ENCODE assay signal across 14 cellular contexts in the genomic region with DNA sequence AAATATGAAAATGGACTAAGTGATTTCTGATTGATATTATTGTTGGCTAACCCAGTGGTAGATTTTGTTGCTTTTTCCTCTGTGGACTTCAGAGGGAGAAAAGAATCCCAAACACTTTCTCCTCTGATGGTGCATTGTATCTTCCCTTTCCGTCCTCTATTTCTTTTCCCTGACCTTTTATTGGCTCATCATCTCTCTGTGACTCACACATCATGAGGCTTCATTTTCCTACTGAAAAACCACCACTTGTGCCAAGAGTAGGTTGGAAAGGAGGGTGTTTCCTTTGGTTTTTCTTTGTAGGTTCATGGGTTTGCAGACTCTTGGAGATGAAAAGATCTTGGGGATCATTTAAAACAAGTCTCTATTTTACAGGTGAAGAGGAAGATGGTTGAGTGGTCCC.
A peak's percentile ranks its signal among the peaks of the same experiment; 100 is the strongest.
DNase-seq lines count a peak whose midpoint lies in the region; ATAC-seq and TF ChIP-seq lines count a peak whose summit lies in the region.
"Had no signal": no experiment of that assay in that cellular context is flagged by ENCODE, and none has a peak within 500 bp of the region (broad histone marks: within the 10 kb centered on the region; RNA-seq: fewer than 3 reads in every experiment).

No MANE protein-coding gene starts in this region.

- WGBS in GM23248 (ENCODE audit: low coverage in 1 of 2, low lambda C conversion rate in 2 of 2, missing lambda C conversion rate in 2 of 2), 2 experiments: 0 to 3% methylated on average over 1 of the region's 1 CpG
- WGBS in hepatocyte (ENCODE audit: low lambda C conversion rate, missing lambda C conversion rate): 33% methylated on average over 1 of the region's 1 CpG

- no peak overlapping the region for H2AFZ ChIP-seq in GM23248
- H2AFZ ChIP-seq in hepatocyte: no peak overlapping the region

- no peak overlapping the region for H3K9ac ChIP-seq in GM23248
- H3K9ac ChIP-seq in skeletal muscle tissue (ENCODE audit: low read depth in 1 of 3, low read length in 3 of 3): no peak overlapping the region

- H3K27me3 ChIP-seq in GM23248 (replicated peaks; ENCODE audit: insufficient read depth) (no peaks in the 10 kb centered on the region), skeletal muscle tissue (ENCODE audit: control insufficient read depth in 3 of 3, insufficient read depth in 3 of 3, low read length in 3 of 3) (no peaks in the 10 kb centered on the region), hepatocyte (no peaks in the 10 kb centered on the region)
- H3K27me3 ChIP-seq in naive thymus-derived CD4-positive, alpha-beta T cell (ENCODE audit: control insufficient read depth in 2 of 2, insufficient read depth in 2 of 2, low read length in 2 of 2): no peaks in the 10 kb centered on the region

- CTCF ChIA-PET in naive thymus-derived CD4-positive, alpha-beta T cell (lab: Charles Lee): no interaction called here
- CTCF ChIA-PET in T-cell (lab: Charles Lee): no interaction called here

- no peak overlapping the region for H3K4me3 Mint-ChIP-seq in naive thymus-derived CD4-positive, alpha-beta T cell
- H3K4me3 Mint-ChIP-seq in T-cell: no peak overlapping the region
- H3K4me3 Mint-ChIP-seq: activated T-cell treated with anti-CD3 and anti-CD28 coated beads, Interleukin-2, amount 50 U/mL, for 72 hours; brain; memory B cell had no signal

- H3K4me3 ChIP-seq in GM23248 (no peak overlapping the region), astrocyte of the cerebellum (ENCODE audit: low read depth, low read length) (no peak overlapping the region), fibroblast of villous mesenchyme (ENCODE audit: low read depth, low read length) (no peak overlapping the region), skeletal muscle tissue (ENCODE audit: low read length in 3 of 3) (no peak overlapping the region), hepatocyte (no peak overlapping the region)
- H3K4me3 ChIP-seq in naive thymus-derived CD4-positive, alpha-beta T cell (ENCODE audit: low read length): no peak overlapping the region
- H3K4me3 ChIP-seq: SK-N-MC had no signal

- peaks cover 0 to 11% (median 3%) of the 10 kb centered on the region in 11 donors for H3K9me3 Mint-ChIP-seq in naive thymus-derived CD4-positive, alpha-beta T cell
- peaks cover 0 to 10% (median 2%) of the 10 kb centered on the region in 3 donors for H3K9me3 Mint-ChIP-seq in T-cell
- H3K9me3 Mint-ChIP-seq: brain had no signal

- POLR2A ChIA-PET in naive thymus-derived CD4-positive, alpha-beta T cell (lab: Charles Lee): no interaction called here
- POLR2A ChIA-PET in T-cell (lab: Charles Lee): no interaction called here

- in situ Hi-C loops in GM23248 (cut with MboI) (loop anchor here (10.0 kb wide), 1 partner anchor 59 kb away; no protein-coding TSS in a partner anchor), astrocyte of the cerebellum (cut with HindIII; ENCODE audit: low sequenced_read_pairs) (no loop called here)

- no peak overlapping the region for H3K27ac Mint-ChIP-seq in naive thymus-derived CD4-positive, alpha-beta T cell
- H3K27ac Mint-ChIP-seq in T-cell: no peak overlapping the region
- H3K27ac Mint-ChIP-seq: activated T-cell treated with anti-CD3 and anti-CD28 coated beads, Interleukin-2, amount 50 U/mL, for 72 hours; memory B cell had no signal

- peaks cover 15% of the 10 kb centered on the region for H3K4me1 ChIP-seq in GM23248 (ENCODE audit: insufficient read depth)
- peaks cover 27 to 54% (median 28%) of the 10 kb centered on the region in 3 donors for H3K4me1 ChIP-seq in skeletal muscle tissue (ENCODE audit: control insufficient read depth in 3 of 3, insufficient read depth in 3 of 3, low read length in 3 of 3)
- no peaks in the 10 kb centered on the region for H3K4me1 ChIP-seq in hepatocyte (ENCODE audit: insufficient read depth)
- H3K4me1 ChIP-seq in naive thymus-derived CD4-positive, alpha-beta T cell (ENCODE audit: control insufficient read depth in 2 of 2, insufficient read depth in 2 of 2, low read length in 2 of 2): no peaks in the 10 kb centered on the region

- no peaks in the 10 kb centered on the region for H3K4me1 Mint-ChIP-seq in naive thymus-derived CD4-positive, alpha-beta T cell
- no peaks in the 10 kb centered on the region for H3K4me1 Mint-ChIP-seq in T-cell
- H3K4me1 Mint-ChIP-seq: memory B cell had no signal

- peaks cover 0 to 4% (median 3%) of the 10 kb centered on the region in 5 donors for H3K27me3 Mint-ChIP-seq in naive thymus-derived CD4-positive, alpha-beta T cell
- H3K27me3 Mint-ChIP-seq in T-cell: no peaks in the 10 kb centered on the region
- H3K27me3 Mint-ChIP-seq: brain, memory B cell had no signal

- H3K36me3 ChIP-seq in GM23248 (ENCODE audit: low read depth) (no peaks in the 10 kb centered on the region), skeletal muscle tissue (ENCODE audit: control insufficient read depth in 3 of 3, insufficient read depth in 3 of 3, low read length in 3 of 3) (no peaks in the 10 kb centered on the region), hepatocyte (replicated peaks; ENCODE audit: insufficient read depth, low read depth) (no peaks in the 10 kb centered on the region)
- H3K36me3 ChIP-seq in naive thymus-derived CD4-positive, alpha-beta T cell (ENCODE audit: control insufficient read depth in 2 of 3, insufficient read depth in 3 of 3, low read length in 3 of 3): no peaks in the 10 kb centered on the region

- H3K9me3 ChIP-seq in GM23248 (ENCODE audit: low read depth) (no peaks in the 10 kb centered on the region), skeletal muscle tissue (ENCODE audit: control insufficient read depth in 3 of 3, low read length in 3 of 3) (no peaks in the 10 kb centered on the region), hepatocyte (ENCODE audit: low read depth) (no peaks in the 10 kb centered on the region)
- no peaks in the 10 kb centered on the region for H3K9me3 ChIP-seq in naive thymus-derived CD4-positive, alpha-beta T cell (ENCODE audit: control insufficient read depth in 2 of 3, low read length in 3 of 3)

- H3K9me2 ChIP-seq in GM23248 (ENCODE audit: insufficient read depth) (no peaks in the 10 kb centered on the region), hepatocyte (replicated peaks; ENCODE audit: insufficient read depth) (no peaks in the 10 kb centered on the region)

- H3K36me3 Mint-ChIP-seq in naive thymus-derived CD4-positive, alpha-beta T cell: no peaks in the 10 kb centered on the region
- H3K36me3 Mint-ChIP-seq in T-cell: no peaks in the 10 kb centered on the region
- H3K36me3 Mint-ChIP-seq: brain, memory B cell had no signal

- H3K4me2 ChIP-seq in GM23248 (ENCODE audit: unreplicated experiment) (no peak overlapping the region), hepatocyte (no peak overlapping the region)

- H4K20me1 ChIP-seq in GM23248 (ENCODE audit: insufficient read depth) (no peaks in the 10 kb centered on the region), hepatocyte (ENCODE audit: insufficient read depth, poor library complexity, severe bottlenecking) (no peaks in the 10 kb centered on the region)

- peak; percentile 69 for DNase-seq in GM23248
- peak; percentile 23 for DNase-seq in astrocyte of the cerebellum (ENCODE audit: low read depth)
- DNase-seq in fibroblast of villous mesenchyme (ENCODE audit: low read depth): peak; percentile 53
- no peak for DNase-seq in hepatocyte (ENCODE audit: low spot score)
- DNase-seq in NCI-H2107 (lab: John Stamatoyannopoulos, UW): no peak
- DNase-seq in naive thymus-derived CD4-positive, alpha-beta T cell: no peak
- DNase-seq in T-cell: no peak
- DNase-seq: activated CD4-positive, alpha-beta T cell treated with anti-CD3 and anti-CD28 coated beads for 1 hour; activated T-cell treated with anti-CD3 and anti-CD28 coated beads, Interleukin-2, amount 50 U/mL, for 72 hours; head of caudate nucleus had no signal

- H3K79me2 ChIP-seq in GM23248 (ENCODE audit: insufficient read depth) (no peaks in the 10 kb centered on the region), hepatocyte (no peaks in the 10 kb centered on the region)

- ATAC-seq in naive thymus-derived CD4-positive, alpha-beta T cell: no peak
- no peak for ATAC-seq in T-cell (replicated peaks in 1 of 4)
- ATAC-seq: activated T-cell treated with anti-CD3 and anti-CD28 coated beads, Interleukin-2, amount 50 U/mL, for 72 hours had no signal

- no peaks in the 10 kb centered on the region for H3F3A ChIP-seq in GM23248 (ENCODE audit: insufficient read depth)

- intact Hi-C loops in naive thymus-derived CD4-positive, alpha-beta T cell (cut with micrococcal nuclease): no loop called here

- TF ChIP-seq CTCF in astrocyte of the cerebellum (IDR thresholded peaks at IDR 0.05; ENCODE audit: low read depth, low read length, missing control alignments) (no peak), fibroblast of villous mesenchyme (IDR thresholded peaks at IDR 0.05; ENCODE audit: insufficient read depth, low read depth, low read length) (no peak), hepatocyte (IDR thresholded peaks at IDR 0.05; ENCODE audit: poor library complexity) (no peak)

- H3K27ac ChIP-seq in GM23248: no peak overlapping the region
- H3K27ac ChIP-seq in skeletal muscle tissue (ENCODE audit: low read depth, low read length): peak overlapping the region; percentile 95
- no peak overlapping the region for H3K27ac ChIP-seq in hepatocyte
- H3K27ac ChIP-seq in naive thymus-derived CD4-positive, alpha-beta T cell (ENCODE audit: low read depth, low read length): no peak overlapping the region
- H3K27ac ChIP-seq: SK-N-MC had no signal

Comparison
In these comparisons a context has a peak if more than half of its experiments do, and no peak if none do; other contexts are left out.
1. DNase-seq: peak in GM23248 (single experiment), astrocyte of the cerebellum (single experiment) and fibroblast of villous mesenchyme (single experiment); none in hepatocyte (single experiment), NCI-H2107 (single experiment), naive thymus-derived CD4-positive, alpha-beta T cell (0 of 9) and T-cell (0 of 34).